ENCODE assay signal across 24 cellular contexts in the genomic region with DNA sequence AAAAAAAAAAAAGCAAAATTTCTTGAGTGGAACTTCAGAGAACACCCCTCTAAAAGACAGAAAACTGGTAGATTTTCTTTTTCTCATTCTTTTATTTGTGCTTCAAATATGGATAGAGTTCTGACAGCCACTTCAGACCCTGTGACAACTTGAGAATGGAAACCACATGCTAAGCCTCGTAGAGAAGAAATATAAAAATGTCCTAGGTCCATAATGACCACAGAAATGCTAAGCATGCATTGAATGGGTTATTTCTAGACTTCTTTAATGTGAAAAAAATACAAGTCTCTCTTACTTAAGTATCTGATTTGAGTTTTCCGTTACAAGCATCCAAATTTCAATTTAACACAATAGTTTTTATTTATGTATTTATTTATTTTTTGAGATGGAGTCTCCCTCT. TPM values are rescaled to one million over a fixed set of nuclear protein-coding genes. Genes with fewer than 3 reads are reported as not detected.
DNase-seq lines count a peak whose midpoint lies in the region; ATAC-seq, FAIRE-seq and TF ChIP-seq lines count a peak whose summit lies in the region.
"Had no signal": no experiment of that assay in that cellular context is flagged by ENCODE, and none has a peak within 500 bp of the region (broad histone marks: within the 10 kb centered on the region; RNA-seq: fewer than 3 reads in every experiment).

No MANE protein-coding gene starts in this region.

- peaks cover 8% of the 10 kb centered on the region for H3K9me3 ChIP-seq in astrocyte (ENCODE audit: insufficient read depth, low read depth, low read length)
- H3K9me3 ChIP-seq: HAP-1 had no signal

- no peaks in the 10 kb centered on the region for H3K27me3 ChIP-seq in astrocyte (ENCODE audit: insufficient read depth, low read length)
- H3K27me3 ChIP-seq: BLaER1 had no signal

- no peaks in the 10 kb centered on the region for H3K4me1 Mint-ChIP-seq in astrocyte (ENCODE audit: low read depth, unreplicated experiment)
- H3K4me1 Mint-ChIP-seq: CD14-positive monocyte; CD4-positive, alpha-beta memory T cell had no signal

- DNase-seq in EH (ENCODE audit: low read depth): peak; percentile 51
- peak; percentile 35 for DNase-seq in astrocyte (ENCODE audit: low read depth)
- peak; percentile 19 for DNase-seq in dedifferentiated amniotic fluid mesenchymal stem cell (ENCODE audit: extremely low spot score)
- peak; percentile 13 for DNase-seq in myocyte (ENCODE audit: low read depth)
- no peak for DNase-seq in nucleus accumbens (lab: John Stamatoyannopoulos, UW)
- no peak for DNase-seq in kidney tubule cell (ENCODE audit: low spot score)
- DNase-seq: ACHN; AML-193; Calu3; CD4-positive, alpha-beta memory T cell; DMS79 treated with DMSO at 0.1 percent for 48 hours; EL; IMR-90 had no signal

- no peak overlapping the region for H3K27ac Mint-ChIP-seq in astrocyte (ENCODE audit: unreplicated experiment)
- H3K27ac Mint-ChIP-seq: CD14-positive monocyte; CD4-positive, alpha-beta memory T cell had no signal

- no peak overlapping the region for H3K9ac ChIP-seq in astrocyte (ENCODE audit: low read length)
- H3K9ac ChIP-seq: BLaER1 had no signal

- no peak overlapping the region for H3K4me3 ChIP-seq in astrocyte (ENCODE audit: insufficient read depth, low read depth, low read length)
- H3K4me3 ChIP-seq: BLaER1, GM12878, HAP-1, K562 had no signal

- H3K4me3 Mint-ChIP-seq in astrocyte (ENCODE audit: unreplicated experiment): no peak overlapping the region
- H3K4me3 Mint-ChIP-seq: CD14-positive monocyte; CD4-positive, alpha-beta memory T cell had no signal

- no peak for FAIRE-seq in astrocyte (lab: Jason Lieb, UNC)
- FAIRE-seq: A204.1, GM12878, H1, HTR-8/SVneo, K562 had no signal

- H3K4me1 ChIP-seq in astrocyte (ENCODE audit: insufficient read depth, low read length): no peaks in the 10 kb centered on the region
- H3K4me1 ChIP-seq: BLaER1, HAP-1 had no signal

- no peak for TF ChIP-seq CTCF in astrocyte (IDR thresholded peaks at IDR 0.05; ENCODE audit: insufficient read depth, low read depth, low read length)

- no peaks in the 10 kb centered on the region for H3K27me3 Mint-ChIP-seq in astrocyte (ENCODE audit: low read depth, unreplicated experiment)
- H3K27me3 Mint-ChIP-seq: CD4-positive, alpha-beta memory T cell had no signal

- H2AFZ ChIP-seq in astrocyte (ENCODE audit: low read depth, low read length): no peak overlapping the region

- H4K20me1 ChIP-seq in astrocyte (ENCODE audit: insufficient read depth, low read length): no peaks in the 10 kb centered on the region
- H4K20me1 ChIP-seq: BLaER1 had no signal

- H3K9me3 Mint-ChIP-seq in astrocyte (ENCODE audit: unreplicated experiment): peaks cover 27% of the 10 kb centered on the region

- H3K27ac ChIP-seq in astrocyte (ENCODE audit: low read depth, low read length): no peak overlapping the region
- H3K27ac ChIP-seq: BLaER1 had no signal

- H3K36me3 ChIP-seq in astrocyte (ENCODE audit: insufficient read depth, low read length): no peaks in the 10 kb centered on the region
- H3K36me3 ChIP-seq: BLaER1, HAP-1 had no signal

- no peak overlapping the region for H3K4me2 ChIP-seq in astrocyte (ENCODE audit: low read length)
- H3K4me2 ChIP-seq: BLaER1 had no signal

- no peaks in the 10 kb centered on the region for H3K36me3 Mint-ChIP-seq in astrocyte (ENCODE audit: low read depth, unreplicated experiment)
- H3K36me3 Mint-ChIP-seq: CD14-positive monocyte had no signal

- ATAC-seq in GM21786 (IDR thresholded peaks at IDR 0.05; ENCODE audit: unreplicated experiment): no peak
- ATAC-seq in HG02938 (IDR thresholded peaks at IDR 0.05; ENCODE audit: unreplicated experiment): no peak
- ATAC-seq: GM12878, K562 had no signal

- no peaks in the 10 kb centered on the region for H3K79me2 ChIP-seq in astrocyte (ENCODE audit: insufficient read depth, low read length)

RNA-seq across cellular contexts. Expression of gene DIO2, which starts 28.3 kb away (rescaled TPM):
- 2.1 and 4.7 TPM in 2 replicates for total RNA-seq in astrocyte
- 5.0 and 30.7 TPM in 2 replicates for total RNA-seq in myocyte
- polyA plus RNA-seq in myocyte (2012): 5.1 TPM
- total RNA-seq: CD4-positive, alpha-beta memory T cell; G401; GM12878; K562 had no signal
- polyA plus RNA-seq: CD14-positive monocyte; CD4-positive, alpha-beta memory T cell; GM12878; K562 had no signal

Comparison
In these comparisons a context has a peak if more than half of its experiments do, and no peak if none do; other contexts are left out.
1. DNase-seq: peak in EH (single experiment), astrocyte (single experiment), dedifferentiated amniotic fluid mesenchymal stem cell (single experiment) and myocyte (single experiment); none in nucleus accumbens (0 of 56) and kidney tubule cell (single experiment).